In the genomic region with DNA sequence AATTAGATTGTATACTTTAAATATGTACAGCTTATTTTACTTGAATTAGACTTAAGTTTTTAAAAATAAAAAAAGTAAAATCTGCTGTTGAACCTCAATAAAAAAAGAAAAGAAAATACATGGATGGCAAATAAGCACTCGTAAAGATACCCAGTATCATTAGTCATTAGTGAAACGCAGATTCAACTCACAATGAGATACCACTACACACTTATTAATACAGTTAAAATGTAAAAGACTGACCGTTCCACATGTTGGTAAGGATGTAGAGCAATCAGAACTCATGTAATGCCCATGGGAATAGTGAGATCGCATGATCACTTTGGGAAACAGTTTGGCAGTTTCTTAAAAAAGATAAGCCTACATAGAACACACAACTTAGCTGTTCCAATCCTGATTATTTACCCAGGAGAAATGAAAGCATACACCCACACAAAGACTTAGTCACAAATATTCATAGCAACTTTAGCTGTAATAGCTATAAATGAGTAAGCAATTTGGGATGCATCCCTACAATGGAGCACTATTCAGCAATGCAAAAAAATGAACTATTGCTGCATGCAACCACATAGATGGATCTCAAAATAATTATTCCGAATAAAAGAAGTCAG, we compare ENCODE assay signal across 16 cellular contexts. TPM values are rescaled to one million over a fixed set of nuclear protein-coding genes. Genes with fewer than 3 reads are reported as not detected.
DNase-seq lines count a peak whose midpoint lies in the region; ATAC-seq, FAIRE-seq and TF ChIP-seq lines count a peak whose summit lies in the region.
"Had no signal": no experiment of that assay in that cellular context is flagged by ENCODE, and none has a peak within 500 bp of the region (broad histone marks: within the 10 kb centered on the region; RNA-seq: fewer than 3 reads in every experiment).

No MANE protein-coding gene starts in this region.

- TF ChIP-seq CTCF in brain microvascular endothelial cell (IDR thresholded peaks at IDR 0.05; ENCODE audit: low read depth, low read length, missing control alignments) = no peak

- H3K27me3 ChIP-seq in ACC112 (ENCODE audit: insufficient read depth, low read length) (no peaks in the 10 kb centered on the region), brain microvascular endothelial cell (replicated peaks) (no peaks in the 10 kb centered on the region)

- H3K4me3 ChIP-seq in ACC112 (ENCODE audit: low read depth, low read length) = peak overlapping the region; percentile 59
- no peak overlapping the region for H3K4me3 ChIP-seq in brain microvascular endothelial cell (ENCODE audit: low read depth, low read length)
- H3K4me3 ChIP-seq: esophagus muscularis mucosa had no signal

- H3K4me3 Mint-ChIP-seq in immature natural killer cell = peak overlapping the region; percentile 95 to 100 (median 99)
- H3K4me3 Mint-ChIP-seq: T-helper 1 cell treated with Interleukin-12 subunit alpha and Interleukin-12 subunit beta and Interleukin-4 antibody, amounts not matched to agents 30 μg/mL and 1 μg/mL, for 36 hours had no signal

- no peaks in the 10 kb centered on the region for H3K36me3 ChIP-seq in ACC112 (ENCODE audit: insufficient read depth, low read length)
- no peaks in the 10 kb centered on the region for H3K36me3 ChIP-seq in brain microvascular endothelial cell (replicated peaks)
- H3K36me3 ChIP-seq: esophagus muscularis mucosa had no signal

- TF ChIP-seq POLR2A in H54 (IDR thresholded peaks at IDR 0.05; ENCODE audit: low read depth, low read length) = no peak

- H3K4me1 ChIP-seq in ACC112 (ENCODE audit: control insufficient read depth, insufficient read depth, low read length, unreplicated experiment) = peaks cover 31% of the 10 kb centered on the region
- H3K4me1 ChIP-seq: esophagus muscularis mucosa had no signal

- ATAC-seq in stimulated activated naive CD8-positive, alpha-beta T cell treated with anti-CD3 and anti-CD28 coated beads, Interleukin-15, Interleukin-2, amounts not matched to agents 100 U/mL and 50 U/mL, for 24 hours = no peak
- ATAC-seq: activated naive CD4-positive, alpha-beta T cell treated with anti-CD3 and anti-CD28 coated beads, Interleukin-2, amount 50 U/mL, for 72 hours had no signal

- H2AFZ ChIP-seq in ACC112 (ENCODE audit: low read length, unreplicated experiment) = peak overlapping the region; percentile 29

- no peaks in the 10 kb centered on the region for H3K9me3 Mint-ChIP-seq in immature natural killer cell
- H3K9me3 Mint-ChIP-seq: activated naive CD4-positive, alpha-beta T cell treated with anti-CD3 and anti-CD28 coated beads, Interleukin-2, amount 50 U/mL, for 72 hours; T-helper 1 cell treated with Interleukin-12 subunit alpha and Interleukin-12 subunit beta and Interleukin-4 antibody, amounts not matched to agents 30 μg/mL and 1 μg/mL, for 36 hours had no signal

- H3K4me1 Mint-ChIP-seq in immature natural killer cell = peaks cover 85 to 96% of the 10 kb centered on the region in 2 donors

- no peaks in the 10 kb centered on the region for H3K79me2 ChIP-seq in ACC112 (ENCODE audit: control insufficient read depth, insufficient read depth, low read length, unreplicated experiment)

- DNase-seq in H54 (ENCODE audit: insufficient read length, low spot score) (no peak), brain microvascular endothelial cell (peak; percentile 66), immature natural killer cell (no peak), GF-D8 (lab: John Stamatoyannopoulos, UW) (no peak)
- DNase-seq in stimulated activated naive CD4-positive, alpha-beta T cell (lab: John Stamatoyannopoulos, UW) = no peak
- no peak for DNase-seq in stimulated activated CD4-positive, alpha-beta T cell treated with anti-CD3 and anti-CD28 coated beads, Interleukin-2, amount 100 ng/mL, for 48 hours
- DNase-seq in stimulated activated naive CD8-positive, alpha-beta T cell treated with anti-CD3 and anti-CD28 coated beads, Interleukin-15, Interleukin-2, amounts not matched to agents 100 U/mL and 50 U/mL, for 24 hours = no peak
- DNase-seq: AML-193; midbrain; NCI-H526; stimulated activated CD4-positive, alpha-beta T cell treated with anti-CD3 and anti-CD28 coated beads, Interleukin-15, amount 100 ng/mL, for 24 hours had no signal

- peaks cover 11 to 62% (median 47%) of the 10 kb centered on the region in 3 donors for H3K36me3 Mint-ChIP-seq in immature natural killer cell
- H3K36me3 Mint-ChIP-seq: activated naive CD4-positive, alpha-beta T cell treated with anti-CD3 and anti-CD28 coated beads, Interleukin-2, amount 50 U/mL, for 72 hours had no signal

- H3K27ac Mint-ChIP-seq in immature natural killer cell = peak overlapping the region; percentile 75 to 100 (median 98)
- H3K27ac Mint-ChIP-seq: activated naive CD4-positive, alpha-beta T cell treated with anti-CD3 and anti-CD28 coated beads, Interleukin-2, amount 50 U/mL, for 72 hours; T-helper 1 cell treated with Interleukin-12 subunit alpha and Interleukin-12 subunit beta and Interleukin-4 antibody, amounts not matched to agents 30 μg/mL and 1 μg/mL, for 36 hours had no signal

- in situ Hi-C loops in brain microvascular endothelial cell (cut with HindIII; ENCODE audit: low pct_ligation_motif_present, low sequenced_read_pairs) = no loop called here

- peak; percentile 36 for FAIRE-seq in H54 (lab: Jason Lieb, UNC)

- H3K27me3 Mint-ChIP-seq in immature natural killer cell (ENCODE audit: low read depth in 3 of 3) = peaks cover 0 to 20% (median 3%) of the 10 kb centered on the region in 3 donors

- H3K27ac ChIP-seq in ACC112 (ENCODE audit: low read depth, low read length) (peak overlapping the region; percentile 90), brain microvascular endothelial cell (peak overlapping the region; percentile 68)
- H3K27ac ChIP-seq: esophagus muscularis mucosa had no signal

RNA-seq across cellular contexts. Expression of a gene that starts 7.3 kb away (rescaled TPM):
- polyA plus RNA-seq in immature natural killer cell = 1,000 to 10,000 TPM in 1 of 3 donors, 100 to 1,000 TPM in 2; 598 to 1,411 (median 608) TPM

RNA-seq across cellular contexts. Expression of a gene that starts 23.1 kb away (rescaled TPM):
- polyA plus RNA-seq in immature natural killer cell = not detected

RNA-seq across cellular contexts. Expression of a gene that starts 28.0 kb away (rescaled TPM):
- under 1 TPM in 1 of 3 donors, not detected in 2; 0.22 TPM for polyA plus RNA-seq in immature natural killer cell
- polyA plus RNA-seq: thymus had no signal
